In the genomic region with DNA sequence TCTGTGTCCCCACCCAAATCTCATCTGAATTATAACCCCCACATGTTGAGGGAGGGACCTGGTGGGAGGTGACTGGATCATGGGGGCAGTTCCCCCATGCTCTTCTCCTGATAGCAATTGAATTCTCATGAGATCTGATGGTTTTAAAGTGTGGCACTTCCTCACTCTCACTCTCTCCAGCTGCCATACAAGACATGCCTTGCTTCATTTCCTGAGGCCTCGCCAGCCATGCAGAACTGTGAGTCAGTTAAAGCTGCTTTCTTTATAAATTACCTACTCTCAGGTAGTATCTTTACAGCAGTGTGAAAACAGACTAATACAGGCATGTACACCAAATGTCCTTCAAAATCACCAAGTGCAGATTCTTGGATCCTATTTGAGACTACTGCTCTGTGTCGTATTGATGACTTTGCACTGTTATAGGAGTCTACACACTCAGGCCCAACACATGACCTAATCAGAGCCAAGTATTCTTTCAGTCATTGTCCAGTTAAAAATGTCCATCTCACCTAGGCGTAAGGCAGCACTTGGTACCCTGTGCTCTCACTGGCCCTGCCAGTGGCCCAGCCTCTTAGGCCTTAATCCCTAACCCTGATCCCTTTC, we compare ENCODE assay signal across 11 cellular contexts. TPM values are rescaled to one million over a fixed set of nuclear protein-coding genes. Genes with fewer than 3 reads are reported as not detected.
DNase-seq lines count a peak whose midpoint lies in the region; ATAC-seq and TF ChIP-seq lines count a peak whose summit lies in the region.
"Had no signal": no experiment of that assay in that cellular context is flagged by ENCODE, and none has a peak within 500 bp of the region (broad histone marks: within the 10 kb centered on the region; RNA-seq: fewer than 3 reads in every experiment).

No MANE protein-coding gene starts in this region.

- no peaks in the 10 kb centered on the region for H3K4me1 Mint-ChIP-seq in CD8-positive, alpha-beta T cell (ENCODE audit: low read depth)

- peaks cover 20% of the 10 kb centered on the region for H3K4me1 ChIP-seq in BLaER1
- no peaks in the 10 kb centered on the region for H3K4me1 ChIP-seq in CD8-positive, alpha-beta T cell (ENCODE audit: insufficient read depth, low read length)
- no peaks in the 10 kb centered on the region for H3K4me1 ChIP-seq in body of pancreas

- H3K27ac Mint-ChIP-seq in CD8-positive, alpha-beta T cell: no peak overlapping the region

- POLR2A ChIA-PET in CD8-positive, alpha-beta T cell (lab: Charles Lee): no interaction called here

- H3K4me3 Mint-ChIP-seq in CD8-positive, alpha-beta T cell: no peak overlapping the region

- H3K36me3 Mint-ChIP-seq in CD8-positive, alpha-beta T cell: no peaks in the 10 kb centered on the region

- H3K9me3 ChIP-seq in BLaER1 (peaks cover 69% of the 10 kb centered on the region), body of pancreas (no peaks in the 10 kb centered on the region)
- no peaks in the 10 kb centered on the region for H3K9me3 ChIP-seq in CD8-positive, alpha-beta T cell (ENCODE audit: low read length)
- H3K9me3 ChIP-seq: ovary had no signal

- CTCF ChIA-PET in CD8-positive, alpha-beta T cell (lab: Charles Lee): no interaction called here

- H3K4me3 ChIP-seq in BLaER1 (peak overlapping the region; percentile 28), body of pancreas (no peak overlapping the region)
- H3K4me3 ChIP-seq in CD8-positive, alpha-beta T cell (ENCODE audit: low read depth, low read length): no peak overlapping the region
- H3K4me3 ChIP-seq: ovary had no signal

- no peaks in the 10 kb centered on the region for H3K27me3 Mint-ChIP-seq in CD8-positive, alpha-beta T cell (ENCODE audit: low read depth)

- H3K4me2 ChIP-seq in BLaER1: peak overlapping the region; percentile 74

- H3K27me3 ChIP-seq in BLaER1: no peaks in the 10 kb centered on the region
- no peaks in the 10 kb centered on the region for H3K27me3 ChIP-seq in CD8-positive, alpha-beta T cell (ENCODE audit: insufficient read depth, low read length)
- H3K27me3 ChIP-seq in body of pancreas: no peaks in the 10 kb centered on the region
- H3K27me3 ChIP-seq: ovary had no signal

- intact Hi-C loops in CD8-positive, alpha-beta T cell (cut with DNase I, micrococcal nuclease): no loop called here
- intact Hi-C loops in body of pancreas (cut with DNase I): no loop called here

- WGBS in body of pancreas, 2 donors: 95% methylated on average over 3 of the region's 3 CpGs

- H3K27ac ChIP-seq in BLaER1 (peak overlapping the region; percentile 94), body of pancreas (no peak overlapping the region)
- no peak overlapping the region for H3K27ac ChIP-seq in CD8-positive, alpha-beta T cell (ENCODE audit: low read depth, low read length)
- H3K27ac ChIP-seq: ovary had no signal

- DNase-seq in SKM-1 treated with dmso at 0.1 percent for 144 hours (lab: John Stamatoyannopoulos, UW; ENCODE audit: unreplicated experiment) (peak; percentile 46), NCI-H2227 treated with DMSO at 0.1 percent for 48 hours (lab: John Stamatoyannopoulos, UW) (no peak), NCI-H2029 treated with DMSO at 0.1 percent for 48 hours (lab: John Stamatoyannopoulos, UW) (no peak), body of pancreas (no peak)
- no peak for DNase-seq in CD8-positive, alpha-beta T cell
- DNase-seq: NCI-H1105, ovary had no signal

- peak; percentile 86 for ATAC-seq in GM19351 (IDR thresholded peaks at IDR 0.05; ENCODE audit: unreplicated experiment)
- peak; percentile 67 for ATAC-seq in HG03135 (IDR thresholded peaks at IDR 0.05; ENCODE audit: unreplicated experiment)
- ATAC-seq in CD8-positive, alpha-beta T cell: no peak
- ATAC-seq in body of pancreas: no peak
- ATAC-seq: Panc1 had no signal

- peak overlapping the region; percentile 68 for H3K9ac ChIP-seq in BLaER1

- no peak for TF ChIP-seq POLR2A in body of pancreas (IDR thresholded peaks at IDR 0.05)

- no peaks in the 10 kb centered on the region for H4K20me1 ChIP-seq in BLaER1

- H3K36me3 ChIP-seq in BLaER1 (no peaks in the 10 kb centered on the region), body of pancreas (replicated peaks in 1 of 2; ENCODE audit: insufficient read depth in 1 of 2, low read depth in 2 of 2) (no peaks in the 10 kb centered on the region)
- no peaks in the 10 kb centered on the region for H3K36me3 ChIP-seq in CD8-positive, alpha-beta T cell (ENCODE audit: insufficient read depth, low read length)
- H3K36me3 ChIP-seq: ovary had no signal

- TF ChIP-seq CTCF in CD8-positive, alpha-beta T cell (IDR thresholded peaks at IDR 0.05): no peak
- TF ChIP-seq CTCF in body of pancreas (IDR thresholded peaks at IDR 0.05): no peak

- H3K9me3 Mint-ChIP-seq in CD8-positive, alpha-beta T cell: no peaks in the 10 kb centered on the region

RNA-seq across cellular contexts. Expression of a gene that starts 52.8 kb away (rescaled TPM):
- 1 to 10 TPM in 1 of 2 experiments, under 1 TPM in 1; 0.90 to 1.0 TPM for total RNA-seq in CD8-positive, alpha-beta T cell
- total RNA-seq in body of pancreas: 10 to 100 TPM; 11.4 to 28.3 TPM

Comparison
In these comparisons a context has a peak if more than half of its experiments do, and no peak if none do; other contexts are left out.
1. ATAC-seq: peak in GM19351 (single experiment) and HG03135 (single experiment); none in CD8-positive, alpha-beta T cell (single experiment) and body of pancreas (single experiment).
2. RNA of a gene that starts 52.8 kb away (total RNA-seq): 11.4 to 28.3 TPM in body of pancreas; 0.90 to 1.0 TPM in CD8-positive, alpha-beta T cell; every median in the first group is over 4 times any median in the second.